10 cellular contexts compared by ENCODE assay signal in genomic region chr17:77254961-77255741, GRCh38.
DNase-seq lines count a peak whose midpoint lies in the region; TF ChIP-seq lines count a peak whose summit lies in the region.
"Had no signal": no experiment of that assay in that cellular context is flagged by ENCODE, and none has a peak within 500 bp of the region (broad histone marks: within the 10 kb centered on the region; RNA-seq: fewer than 3 reads in every experiment).

No MANE protein-coding gene starts in this region.

- DNase-seq in DMS53 (lab: John Stamatoyannopoulos, UW): peak; percentile 44
- no peak for DNase-seq in DMS53 treated with DMSO at 0.1 percent for 48 hours (lab: John Stamatoyannopoulos, UW; ENCODE audit: unreplicated experiment)
- DNase-seq in SW 1271 (lab: John Stamatoyannopoulos, UW): peak; percentile 89 to 92
- DNase-seq in glomerular visceral epithelial cell (ENCODE audit: extremely low spot score): peak; percentile 99
- peak; percentile 53 for DNase-seq in stomach
- no peak for DNase-seq in HEK293T (ENCODE audit: extremely low spot score)
- DNase-seq in NCI-H128 (lab: John Stamatoyannopoulos, UW; ENCODE audit: unreplicated experiment): no peak
- DNase-seq in middle frontal gyrus (ENCODE audit: extremely low spot score, low spot score): no peak

- POLR2A ChIA-PET in HEK293T (lab: Yijun Ruan, JAX): interaction anchor here (0.6 to 1.7 kb wide), 3 partner anchors 167 to 286 kb away, joined by 3 to 9 read pairs (median 3); no protein-coding TSS in a partner anchor

- CTCF ChIA-PET in HEK293T (lab: Yijun Ruan, JAX): interaction anchor here (0.8 to 2.0 kb wide), 3 partner anchors 40 to 199 kb away, joined by 3 to 6 read pairs (median 4); no protein-coding TSS in a partner anchor

- H3K36me3 ChIP-seq in stomach: no peaks in the 10 kb centered on the region
- H3K36me3 ChIP-seq: ascending aorta had no signal

- no peak for TF ChIP-seq POLR2A in stomach (IDR thresholded peaks at IDR 0.05)

- peaks cover 3 to 32% (median 15%) of the 10 kb centered on the region in 4 donors for H3K4me1 ChIP-seq in stomach

- TF ChIP-seq CTCF in stomach (IDR thresholded peaks at IDR 0.05): no peak

- no peak for TF ChIP-seq EP300 in stomach (IDR thresholded peaks at IDR 0.05)

- H3K27me3 ChIP-seq in stomach: peaks cover 0 to 25% (median 0%) of the 10 kb centered on the region in 3 donors
- H3K27me3 ChIP-seq: ascending aorta had no signal

- H3K9me3 ChIP-seq in stomach: no peaks in the 10 kb centered on the region
- H3K9me3 ChIP-seq: ascending aorta had no signal

- intact Hi-C loops in stomach (cut with DNase I; ENCODE audit: low total_unique reads): no loop called here

- 43 to 65% (median 51%) methylated on average over 8 to 24 of the region's 24 CpGs for WGBS in stomach, 5 donors

- H3K27ac ChIP-seq in stomach: peak overlapping the region in 4 of 5 donors; percentile 6 to 58 (median 20)
- H3K27ac ChIP-seq: 22Rv1 had no signal

- H3K4me3 ChIP-seq in stomach: no peak overlapping the region
- H3K4me3 ChIP-seq: ascending aorta had no signal

TF ChIP-seq in HEK293T, 16 proteins besides CTCF, POLR2A, EP300 and RAD21:
- TF ChIP-seq PKNOX1 (IDR thresholded peaks at IDR 0.05) (no peak), ELF4 (IDR thresholded peaks at IDR 0.05) (no peak), TARDBP (IDR thresholded peaks at IDR 0.05) (no peak), BHLHE40 (IDR thresholded peaks at IDR 0.05; ENCODE audit: borderline replicate concordance) (no peak), FOXM1 (IDR thresholded peaks at IDR 0.05; ENCODE audit: borderline replicate concordance) (no peak), FOXK2 (IDR thresholded peaks at IDR 0.05) (no peak), SP1 (IDR thresholded peaks at IDR 0.05) (no peak), SUZ12 (IDR thresholded peaks at IDR 0.05) (no peak), CTBP1 (IDR thresholded peaks at IDR 0.05; ENCODE audit: borderline replicate concordance) (no peak), ARNT (IDR thresholded peaks at IDR 0.05) (no peak), HDGF (IDR thresholded peaks at IDR 0.05; ENCODE audit: borderline replicate concordance) (no peak), ZNF384 (IDR thresholded peaks at IDR 0.05) (no peak), NFRKB (IDR thresholded peaks at IDR 0.05) (no peak), FOXA1 (IDR thresholded peaks at IDR 0.05) (no peak), L3MBTL2 (conservative IDR thresholded peaks at IDR 0.05) (no peak), LEF1 (IDR thresholded peaks at IDR 0.05; ENCODE audit: borderline replicate concordance) (no peak)

Comparison
In these comparisons a context has a peak if more than half of its experiments do, and no peak if none do; other contexts are left out.
1. DNase-seq: peak in DMS53 (single experiment), SW 1271 (2 of 2), glomerular visceral epithelial cell (single experiment) and stomach (single experiment); none in DMS53 treated with DMSO at 0.1 percent for 48 hours (single experiment), HEK293T (single experiment), NCI-H128 (single experiment) and middle frontal gyrus (single experiment).